8 cellular contexts compared by ENCODE assay signal in genomic region chr6:100880149-100880900, GRCh38. TPM values are rescaled to one million over a fixed set of nuclear protein-coding genes. Genes with fewer than 3 reads are reported as not detected.
DNase-seq lines count a peak whose midpoint lies in the region; ATAC-seq, FAIRE-seq and TF ChIP-seq lines count a peak whose summit lies in the region.

No MANE protein-coding gene starts in this region.

- no peaks in the 10 kb centered on the region for H3K9me3 Mint-ChIP-seq in activated naive CD8-positive, alpha-beta T cell treated with anti-CD3 and anti-CD28 coated beads, Interleukin-2, amount 50 U/mL, for 24 hours

- H3K9ac ChIP-seq in BLaER1 treated with 17β-estradiol and CSF1 and Interleukin-3, amounts not matched to agents 10 nM and 100 nM = peak overlapping the region; percentile 80 to 91 (median 90)
- H3K9ac ChIP-seq in kidney (ENCODE audit: low read length in 2 of 2) = peak overlapping the region; percentile 85 to 96

- H3K9me3 ChIP-seq in BLaER1 treated with 17β-estradiol and CSF1 and Interleukin-3, amounts not matched to agents 10 nM and 100 nM (replicated peaks in 1 of 11) = peaks cover 0 to 5% (median 0%) of the 10 kb centered on the region in 11 experiments; a peak in 2 of 22 replicates
- H3K9me3 ChIP-seq in kidney (ENCODE audit: control insufficient read depth in 1 of 2, low read length in 2 of 2) (no peaks in the 10 kb centered on the region), testis (no peaks in the 10 kb centered on the region)

- TF ChIP-seq CTCF in kidney (IDR thresholded peaks at IDR 0.05; ENCODE audit: borderline replicate concordance, extremely low read depth, insufficient read depth) (no peak), testis (IDR thresholded peaks at IDR 0.05) (no peak)

- peaks cover 4% of the 10 kb centered on the region for H3K27me3 Mint-ChIP-seq in activated naive CD8-positive, alpha-beta T cell treated with anti-CD3 and anti-CD28 coated beads, Interleukin-2, amount 50 U/mL, for 24 hours

- intact Hi-C loops in kidney (cut with DNase I) (no loop called here), testis (cut with DNase I; ENCODE audit: low total_unique reads) (no loop called here)

- DNase-seq in HTR-8/SVneo (ENCODE audit: insufficient read length, low spot score) (peak; percentile 10), kidney (no peak), testis (no peak), AG08395 (ENCODE audit: low spot score) (no peak)
- DNase-seq in activated naive CD8-positive, alpha-beta T cell treated with anti-CD3 and anti-CD28 coated beads, Interleukin-2, amount 50 U/mL, for 24 hours = no peak
- no peak for DNase-seq in effector CD4-positive, alpha-beta T cell

- peaks cover 0 to 53% (median 42%) of the 10 kb centered on the region in 11 experiments; a peak in 16 of 22 replicates for H4K20me1 ChIP-seq in BLaER1 treated with 17β-estradiol and CSF1 and Interleukin-3, amounts not matched to agents 10 nM and 100 nM

- TF ChIP-seq POLR2A in testis (IDR thresholded peaks at IDR 0.05) = no peak

- H3K36me3 ChIP-seq in BLaER1 treated with 17β-estradiol and CSF1 and Interleukin-3, amounts not matched to agents 10 nM and 100 nM = peaks cover 0 to 23% (median 9%) of the 10 kb centered on the region in 11 experiments; a peak in 11 of 22 replicates
- no peaks in the 10 kb centered on the region for H3K36me3 ChIP-seq in kidney (ENCODE audit: control insufficient read depth in 1 of 2, insufficient read depth in 2 of 2, low read length in 2 of 2)
- no peaks in the 10 kb centered on the region for H3K36me3 ChIP-seq in testis (ENCODE audit: low read depth, missing control alignments)

- H3K27ac ChIP-seq in BLaER1 treated with 17β-estradiol and CSF1 and Interleukin-3, amounts not matched to agents 10 nM and 100 nM = peak overlapping the region; percentile 80 to 92 (median 88)
- H3K27ac ChIP-seq in kidney (ENCODE audit: low read depth in 2 of 2, low read length in 2 of 2) (peak overlapping the region; percentile 80 to 90), testis (peak overlapping the region; percentile 93 to 94)

- no peak for ATAC-seq in activated naive CD8-positive, alpha-beta T cell treated with anti-CD3 and anti-CD28 coated beads, Interleukin-2, amount 50 U/mL, for 24 hours
- no peak for ATAC-seq in GM21576 (IDR thresholded peaks at IDR 0.05; ENCODE audit: unreplicated experiment)

- H3K27me3 ChIP-seq in BLaER1 treated with 17β-estradiol and CSF1 and Interleukin-3, amounts not matched to agents 10 nM and 100 nM = no peaks in the 10 kb centered on the region
- H3K27me3 ChIP-seq in testis = no peaks in the 10 kb centered on the region

- peak overlapping the region; percentile 99 for H3K27ac Mint-ChIP-seq in activated naive CD8-positive, alpha-beta T cell treated with anti-CD3 and anti-CD28 coated beads, Interleukin-2, amount 50 U/mL, for 24 hours

- peaks cover 26 to 47% (median 36%) of the 10 kb centered on the region in 10 experiments for H3K4me1 ChIP-seq in BLaER1 treated with 17β-estradiol and CSF1 and Interleukin-3, amounts not matched to agents 10 nM and 100 nM
- peaks cover 3 to 5% of the 10 kb centered on the region in 2 donors for H3K4me1 ChIP-seq in kidney (ENCODE audit: control insufficient read depth in 1 of 2, insufficient read depth in 1 of 2, low read depth in 1 of 2, low read length in 2 of 2)
- H3K4me1 ChIP-seq in testis = peaks cover 16% of the 10 kb centered on the region

- H3K36me3 Mint-ChIP-seq in activated naive CD8-positive, alpha-beta T cell treated with anti-CD3 and anti-CD28 coated beads, Interleukin-2, amount 50 U/mL, for 24 hours (ENCODE audit: low read depth) = peaks cover 22% of the 10 kb centered on the region

- peak overlapping the region; percentile 73 to 98 (median 90) for H3K4me3 ChIP-seq in BLaER1 treated with 17β-estradiol and CSF1 and Interleukin-3, amounts not matched to agents 10 nM and 100 nM
- H3K4me3 ChIP-seq in kidney (ENCODE audit: low read length in 2 of 2) (peak overlapping the region; percentile 90 to 92), testis (peak overlapping the region; percentile 91 to 98)

- FAIRE-seq in HTR-8/SVneo (lab: Jason Lieb, UNC) = no peak
- FAIRE-seq in kidney (lab: Jason Lieb, UNC) = no peak

- WGBS in testis, 2 donors = 3% methylated on average over 9 of the region's 9 CpGs

- peaks cover 57% of the 10 kb centered on the region for H3K4me1 Mint-ChIP-seq in activated naive CD8-positive, alpha-beta T cell treated with anti-CD3 and anti-CD28 coated beads, Interleukin-2, amount 50 U/mL, for 24 hours

- peak overlapping the region; percentile 73 to 92 (median 87) for H3K4me2 ChIP-seq in BLaER1 treated with 17β-estradiol and CSF1 and Interleukin-3, amounts not matched to agents 10 nM and 100 nM

- H3K4me3 Mint-ChIP-seq in activated naive CD8-positive, alpha-beta T cell treated with anti-CD3 and anti-CD28 coated beads, Interleukin-2, amount 50 U/mL, for 24 hours = peak overlapping the region; percentile 100

RNA-seq across cellular contexts. Expression of gene ASCC3, which starts 0.8 kb away (rescaled TPM):
- 31.7 TPM for total RNA-seq in kidney
- polyA plus RNA-seq in kidney (ENCODE audit: insufficient read depth, low read depth, low replicate concordance) = 7.7 TPM
- 10 to 100 TPM; 29.0 to 29.3 TPM for total RNA-seq in testis
- 16.1 TPM for polyA plus RNA-seq in testis (ENCODE audit: insufficient read depth, low read depth, low replicate concordance)
